11 cellular contexts compared by ENCODE assay signal in genomic region chr11:22792497-22792896, GRCh38. TPM values are rescaled to one million over a fixed set of nuclear protein-coding genes. Genes with fewer than 3 reads are reported as not detected.
A peak's percentile ranks its signal among the peaks of the same experiment; 100 is the strongest.
DNase-seq lines count a peak whose midpoint lies in the region; ATAC-seq, FAIRE-seq and TF ChIP-seq lines count a peak whose summit lies in the region.
"Had no signal": no experiment of that assay in that cellular context is flagged by ENCODE, and none has a peak within 500 bp of the region (broad histone marks: within the 10 kb centered on the region; RNA-seq: fewer than 3 reads in every experiment).

No MANE protein-coding gene starts in this region.

- TF ChIP-seq EP300 in A549 (IDR thresholded peaks at IDR 0.05) (no peak), suprapubic skin (IDR thresholded peaks at IDR 0.05) (no peak)

- H3K4me3 Mint-ChIP-seq in WTC11 = no peak overlapping the region

- no peaks in the 10 kb centered on the region for H3K27me3 Mint-ChIP-seq in WTC11 (ENCODE audit: low read depth)

- peak overlapping the region; percentile 45 for H3K4me2 ChIP-seq in A549
- H3K4me2 ChIP-seq: BLaER1 treated with 17β-estradiol and CSF1 and Interleukin-3, amounts not matched to agents 10 nM and 100 nM had no signal

- TF ChIP-seq POLR2A in A549 (IDR thresholded peaks at IDR 0.05; ENCODE audit: low read length) = no peak
- no peak for TF ChIP-seq POLR2A in suprapubic skin (IDR thresholded peaks at IDR 0.05)

- H3K4me1 Mint-ChIP-seq in WTC11 = peaks cover 5% of the 10 kb centered on the region

- CTCF ChIA-PET in A549 (lab: Yijun Ruan, JAX) = no interaction called here
- CTCF ChIA-PET in WTC11 (lab: Charles Lee) = interaction anchor here (1.2 to 2.4 kb wide), 2 partner anchors 37 to 133 kb away, joined by 3 to 12 read pairs; partner anchors contain the start of gene SVIP

- no peak for TF ChIP-seq CTCF in A549 (IDR thresholded peaks at IDR 0.05)
- TF ChIP-seq CTCF in WTC11 (IDR thresholded peaks at IDR 0.05) = no peak
- no peak for TF ChIP-seq CTCF in suprapubic skin (IDR thresholded peaks at IDR 0.05)

- WGBS in A549 (ENCODE audit: missing lambda C conversion rate) = 1% methylated on average over 3 of the region's 3 CpGs
- 39% methylated on average over 3 of the region's 3 CpGs for WGBS in suprapubic skin

- H3K9me3 ChIP-seq in A549 (no peaks in the 10 kb centered on the region), suprapubic skin (no peaks in the 10 kb centered on the region)
- H3K9me3 ChIP-seq: BLaER1 treated with 17β-estradiol and CSF1 and Interleukin-3, amounts not matched to agents 10 nM and 100 nM had no signal

- no peaks in the 10 kb centered on the region for H3K9me3 Mint-ChIP-seq in WTC11

- POLR2A ChIA-PET in A549 (lab: Yijun Ruan, JAX) (interaction anchor here (0.9 kb wide), 1 partner anchor 37 kb away, joined by 4 read pairs; the partner anchor contains the start of gene SVIP), WTC11 (lab: Charles Lee) (no interaction called here)

- ATAC-seq in A549 = peak; percentile 81 to 88; a peak in 5 of 6 replicates
- ATAC-seq in HG03039 (IDR thresholded peaks at IDR 0.05; ENCODE audit: unreplicated experiment) = peak; percentile 62
- 0 out of 2 replicates have a peak, but pooled peaks have one; percentile 30 for ATAC-seq in WTC11
- no peak for ATAC-seq in HG02763 (IDR thresholded peaks at IDR 0.05; ENCODE audit: unreplicated experiment)

- H3K36me3 Mint-ChIP-seq in WTC11 = no peaks in the 10 kb centered on the region

- H3K4me3 ChIP-seq in A549 (no peak overlapping the region), suprapubic skin (no peak overlapping the region)
- H3K4me3 ChIP-seq: BLaER1 treated with 17β-estradiol and CSF1 and Interleukin-3, amounts not matched to agents 10 nM and 100 nM had no signal

- H3K27ac Mint-ChIP-seq in WTC11 = no peak overlapping the region

- no peak for FAIRE-seq in A549 (lab: Jason Lieb, UNC)

- no peaks in the 10 kb centered on the region for H3K36me3 ChIP-seq in suprapubic skin
- H3K36me3 ChIP-seq: BLaER1 treated with 17β-estradiol and CSF1 and Interleukin-3, amounts not matched to agents 10 nM and 100 nM had no signal

- H3K27ac ChIP-seq in A549 = no peak overlapping the region; a peak in 1 of 6 replicates
- H3K27ac ChIP-seq in suprapubic skin = no peak overlapping the region
- H3K27ac ChIP-seq: BLaER1 treated with 17β-estradiol and CSF1 and Interleukin-3, amounts not matched to agents 10 nM and 100 nM had no signal

- DNase-seq in A549 (ENCODE audit: low read depth in 1 of 2, low spot score in 1 of 2) (peak in 1 of 2 experiments; percentile 69), WTC11 (ENCODE audit: low spot score) (no peak), hypothalamus (lab: John Stamatoyannopoulos, UW) (peak in 28 of 51 donors; percentile 5 to 70 (median 43)), suprapubic skin (ENCODE audit: low spot score in 2 of 2) (no peak), NCI-H774 (lab: John Stamatoyannopoulos, UW) (no peak), activated gamma-delta T cell (lab: John Stamatoyannopoulos, UW) (no peak)
- DNase-seq: NCI-H2029 treated with DMSO at 0.1 percent for 48 hours; stimulated activated CD4-positive, alpha-beta T cell treated with anti-CD3 and anti-CD28 coated beads, Interleukin-2, amount 100 ng/mL, for 48 hours had no signal

- H3K4me1 ChIP-seq in A549 (peaks cover 33% of the 10 kb centered on the region), suprapubic skin (no peaks in the 10 kb centered on the region)

- no peaks in the 10 kb centered on the region for H3K27me3 ChIP-seq in suprapubic skin
- H3K27me3 ChIP-seq: BLaER1 treated with 17β-estradiol and CSF1 and Interleukin-3, amounts not matched to agents 10 nM and 100 nM had no signal

- no peak for TF ChIP-seq RAD21 in A549 (conservative IDR thresholded peaks at IDR 0.05 in 1 of 2, IDR thresholded peaks at IDR 0.05 in 1 of 2)

TF ChIP-seq in A549, 52 proteins besides CTCF, POLR2A, EP300 and RAD21:
- TF ChIP-seq, protein P1, sequence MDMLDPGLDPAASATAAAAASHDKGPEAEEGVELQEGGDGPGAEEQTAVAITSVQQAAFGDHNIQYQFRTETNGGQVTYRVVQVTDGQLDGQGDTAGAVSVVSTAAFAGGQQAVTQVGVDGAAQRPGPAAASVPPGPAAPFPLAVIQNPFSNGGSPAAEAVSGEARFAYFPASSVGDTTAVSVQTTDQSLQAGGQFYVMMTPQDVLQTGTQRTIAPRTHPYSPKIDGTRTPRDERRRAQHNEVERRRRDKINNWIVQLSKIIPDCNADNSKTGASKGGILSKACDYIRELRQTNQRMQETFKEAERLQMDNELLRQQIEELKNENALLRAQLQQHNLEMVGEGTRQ (IDR thresholded peaks at IDR 0.05) = 0 out of 2 replicates have a peak, but pooled peaks have one; percentile 16
- no peak for TF ChIP-seq CEBPB (IDR thresholded peaks at IDR 0.05)

TF ChIP-seq in WTC11, 78 proteins besides CTCF, POLR2A, EP300 and RAD21 (continues in another document):
- TF ChIP-seq ZNF138 (CRISPR knock-in tag; conservative IDR thresholded peaks at IDR 0.05) (no peak), JAZF1 (CRISPR knock-in tag; IDR thresholded peaks at IDR 0.05) (no peak), CBFB (CRISPR knock-in tag; IDR thresholded peaks at IDR 0.05; ENCODE audit: low read depth) (no peak), ETV6 (CRISPR knock-in tag; IDR thresholded peaks at IDR 0.05) (no peak), RELA (CRISPR knock-in tag; IDR thresholded peaks at IDR 0.05; ENCODE audit: borderline replicate concordance) (no peak), GABPB1 (CRISPR knock-in tag; IDR thresholded peaks at IDR 0.05) (no peak), STAT6 (CRISPR knock-in tag; conservative IDR thresholded peaks at IDR 0.05; ENCODE audit: low read depth) (no peak), NR2C2 (CRISPR knock-in tag; IDR thresholded peaks at IDR 0.05) (no peak), ZBTB21 (CRISPR knock-in tag; IDR thresholded peaks at IDR 0.05; ENCODE audit: borderline replicate concordance) (no peak)
- TF ChIP-seq, protein P2, sequence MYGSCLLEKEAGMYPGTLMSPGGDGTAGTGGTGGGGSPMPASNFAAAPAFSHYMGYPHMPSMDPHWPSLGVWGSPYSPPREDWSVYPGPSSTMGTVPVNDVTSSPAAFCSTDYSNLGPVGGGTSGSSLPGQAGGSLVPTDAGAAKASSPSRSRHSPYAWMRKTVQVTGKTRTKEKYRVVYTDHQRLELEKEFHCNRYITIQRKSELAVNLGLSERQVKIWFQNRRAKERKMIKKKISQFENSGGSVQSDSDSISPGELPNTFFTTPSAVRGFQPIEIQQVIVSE (CRISPR knock-in tag; IDR thresholded peaks at IDR 0.05; ENCODE audit: borderline replicate concordance) = no peak
- TF ChIP-seq, protein P3, sequence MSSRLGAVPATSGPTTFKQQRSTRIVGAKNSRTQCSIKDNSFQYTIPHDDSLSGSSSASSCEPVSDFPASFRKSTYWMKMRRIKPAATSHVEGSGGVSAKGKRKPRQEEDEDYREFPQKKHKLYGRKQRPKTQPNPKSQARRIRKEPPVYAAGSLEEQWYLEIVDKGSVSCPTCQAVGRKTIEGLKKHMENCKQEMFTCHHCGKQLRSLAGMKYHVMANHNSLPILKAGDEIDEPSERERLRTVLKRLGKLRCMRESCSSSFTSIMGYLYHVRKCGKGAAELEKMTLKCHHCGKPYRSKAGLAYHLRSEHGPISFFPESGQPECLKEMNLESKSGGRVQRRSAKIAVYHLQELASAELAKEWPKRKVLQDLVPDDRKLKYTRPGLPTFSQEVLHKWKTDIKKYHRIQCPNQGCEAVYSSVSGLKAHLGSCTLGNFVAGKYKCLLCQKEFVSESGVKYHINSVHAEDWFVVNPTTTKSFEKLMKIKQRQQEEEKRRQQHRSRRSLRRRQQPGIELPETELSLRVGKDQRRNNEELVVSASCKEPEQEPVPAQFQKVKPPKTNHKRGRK (CRISPR knock-in tag; IDR thresholded peaks at IDR 0.05; ENCODE audit: borderline replicate concordance) = no peak
- TF ChIP-seq, protein P4, sequence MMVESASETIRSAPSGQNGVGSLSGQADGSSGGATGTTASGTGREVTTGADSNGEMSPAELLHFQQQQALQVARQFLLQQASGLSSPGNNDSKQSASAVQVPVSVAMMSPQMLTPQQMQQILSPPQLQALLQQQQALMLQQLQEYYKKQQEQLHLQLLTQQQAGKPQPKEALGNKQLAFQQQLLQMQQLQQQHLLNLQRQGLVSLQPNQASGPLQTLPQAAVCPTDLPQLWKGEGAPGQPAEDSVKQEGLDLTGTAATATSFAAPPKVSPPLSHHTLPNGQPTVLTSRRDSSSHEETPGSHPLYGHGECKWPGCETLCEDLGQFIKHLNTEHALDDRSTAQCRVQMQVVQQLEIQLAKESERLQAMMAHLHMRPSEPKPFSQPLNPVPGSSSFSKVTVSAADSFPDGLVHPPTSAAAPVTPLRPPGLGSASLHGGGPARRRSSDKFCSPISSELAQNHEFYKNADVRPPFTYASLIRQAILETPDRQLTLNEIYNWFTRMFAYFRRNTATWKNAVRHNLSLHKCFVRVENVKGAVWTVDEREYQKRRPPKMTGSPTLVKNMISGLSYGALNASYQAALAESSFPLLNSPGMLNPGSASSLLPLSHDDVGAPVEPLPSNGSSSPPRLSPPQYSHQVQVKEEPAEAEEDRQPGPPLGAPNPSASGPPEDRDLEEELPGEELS (CRISPR knock-in tag; IDR thresholded peaks at IDR 0.05) = no peak

RNA-seq across cellular contexts. Expression of gene SVIP, which starts 37.1 kb away (rescaled TPM):
- 13.9 and 19.5 TPM in 2 replicates for polyA plus RNA-seq in A549 (2011; rRNA removed)
- polyA plus RNA-seq in A549 (2012; cell fraction: cytosol; rRNA removed) = 2.2 and 2.4 TPM in 2 replicates
- polyA plus RNA-seq in A549 (2012; cell fraction: nucleus; rRNA removed) = 0.25 and 0.51 TPM in 2 replicates
- 9.0 to 10.5 TPM (median 9.1 TPM) in 3 replicates for polyA plus RNA-seq in A549 (2017; fragmentation: RNase III; extraction: RNeasy Plus Mini Kit Qiagen cat#74134 plus additional on column Dnase treatment)
- 0.79 and 1.3 TPM in 2 replicates for polyA minus RNA-seq in A549 (2011; rRNA and poly(A)+ RNA removed)
- total RNA-seq in WTC11 (2021) = 8.1 to 10.9 TPM (median 9.1 TPM) in 3 replicates
- 10 to 100 TPM in 1 of 4 donors, 1 to 10 TPM in 3; 6.8 to 10.0 (median 7.9) TPM for total RNA-seq in suprapubic skin

Comparison
In these comparisons a context has a peak if more than half of its experiments do, and no peak if none do; other contexts are left out.
1. DNase-seq: peak in hypothalamus (28 of 51); none in WTC11 (single experiment), suprapubic skin (0 of 2), NCI-H774 (single experiment) and activated gamma-delta T cell (single experiment).